ENCODE assay signal across 16 cellular contexts in the genomic region with DNA sequence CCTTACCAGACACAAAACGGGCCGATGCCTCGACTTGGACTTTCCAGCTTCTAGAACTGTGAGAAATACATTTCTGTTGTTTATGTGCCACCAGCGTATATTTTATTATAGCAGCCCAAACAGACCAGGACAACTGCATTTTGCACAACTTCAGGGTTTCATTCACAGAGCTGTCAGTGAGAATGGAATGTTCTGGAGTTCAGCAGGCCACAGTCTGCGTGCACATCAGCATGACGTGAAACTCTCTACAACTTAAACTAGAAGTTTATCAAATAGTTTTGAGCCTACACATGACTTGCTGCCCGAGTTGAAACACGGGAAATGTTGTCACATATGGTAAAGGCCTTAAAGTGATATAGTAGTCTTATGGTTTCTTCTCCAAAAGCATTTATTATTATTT.
"Had no signal": no experiment of that assay in that cellular context is flagged by ENCODE, and none has a peak within 500 bp of the region (broad histone marks: within the 10 kb centered on the region; RNA-seq: fewer than 3 reads in every experiment).

No MANE protein-coding gene starts in this region.

- H3K9ac ChIP-seq: parathyroid adenoma had no signal

- H3K27ac ChIP-seq: body of pancreas, neutrophil, parathyroid adenoma, thyroid gland had no signal

- H3K4me3 ChIP-seq: body of pancreas, coronary artery, lung, thyroid gland had no signal

- H3K36me3 ChIP-seq: neutrophil, thyroid gland had no signal

- DNase-seq: activated CD4-positive, alpha-beta memory T cell treated with anti-CD3 and anti-CD28 coated beads, Interleukin-2, amount 10 ng/mL, durations not matched to agents 7 days and 5 days; activated CD4-positive, alpha-beta T cell treated with anti-CD3 and anti-CD28 coated beads for 36 hours; activated CD8-positive, alpha-beta memory T cell treated with anti-CD3 and anti-CD28 coated beads, Interleukin-2, amount 10 ng/mL, durations not matched to agents 7 days and 5 days; amniotic stem cell; body of pancreas; central memory CD4-positive, alpha-beta T cell; islet precursor cell; stimulated activated CD4-positive, alpha-beta T cell treated with anti-CD3 and anti-CD28 coated beads, Interleukin-2, amount 100 ng/mL, for 24 hours; stimulated activated naive CD4-positive, alpha-beta T cell treated with Interleukin-2 at 50 U/mL for 16 hours; thyroid gland had no signal

- H2AFZ ChIP-seq: parathyroid adenoma had no signal

- ATAC-seq: activated CD4-positive, alpha-beta T cell treated with anti-CD3 and anti-CD28 coated beads for 36 hours; activated CD8-positive, alpha-beta memory T cell treated with anti-CD3 and anti-CD28 coated beads, Interleukin-2, amount 10 ng/mL, durations not matched to agents 7 days and 5 days; body of pancreas; natural killer cell treated with Interleukin-12 subunit alpha and Interleukin-12 subunit beta and Interleukin-15 and Interleukin-18, amount 100 ng/mL, for 72 hours; WTC11 had no signal

- H3K27me3 ChIP-seq: body of pancreas, thyroid gland had no signal

- H3K9me3 ChIP-seq: body of pancreas, neutrophil, thyroid gland had no signal
